ENCODE assay signal across 1 cellular context in the genomic region with DNA sequence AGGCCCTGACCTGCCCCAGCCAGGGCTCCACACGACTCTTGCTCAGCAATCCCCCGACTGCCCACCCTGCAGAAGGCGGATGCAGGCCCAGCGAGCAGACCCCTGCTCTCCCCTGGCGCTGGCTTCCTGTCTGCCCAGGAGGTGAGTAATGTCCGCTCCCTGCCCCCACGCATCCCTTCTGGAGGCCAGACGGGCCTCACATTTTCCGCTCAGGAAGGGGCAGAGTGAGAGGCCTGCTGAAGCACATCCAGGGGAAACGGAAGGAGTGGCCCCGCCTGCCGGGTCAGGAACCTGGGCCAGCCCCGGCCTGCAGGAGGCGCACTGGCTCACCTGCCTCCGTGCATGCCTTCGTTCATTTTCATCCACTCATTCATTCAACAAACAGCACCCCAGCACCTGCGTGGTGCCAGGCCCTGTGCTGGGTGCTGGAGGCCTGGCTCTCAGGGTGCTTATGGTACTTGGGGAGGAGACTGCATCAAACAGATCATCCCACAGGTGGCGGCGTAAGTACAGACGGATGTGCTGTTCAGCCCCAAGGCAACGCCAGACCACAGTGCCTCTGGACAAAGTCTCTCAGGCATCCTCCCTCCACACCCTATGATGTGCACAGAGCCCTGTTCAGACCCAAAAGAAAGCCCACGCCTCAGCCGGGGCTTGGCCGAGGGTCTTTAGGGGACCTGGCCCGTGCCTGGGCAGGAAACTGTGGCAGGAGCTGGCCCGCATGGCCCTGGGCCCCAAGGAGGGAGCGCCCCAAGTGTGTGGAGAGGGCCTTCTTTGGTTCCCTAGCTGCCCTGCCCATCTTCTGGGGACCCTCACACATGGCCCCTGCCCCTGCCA.
TF ChIP-seq lines count a peak whose summit lies in the region.

No MANE protein-coding gene starts in this region.

TF ChIP-seq in HepG2, 621 proteins besides CTCF, POLR2A, EP300 and RAD21 (continued from another document and continues in another):
- TF ChIP-seq, protein P1, sequence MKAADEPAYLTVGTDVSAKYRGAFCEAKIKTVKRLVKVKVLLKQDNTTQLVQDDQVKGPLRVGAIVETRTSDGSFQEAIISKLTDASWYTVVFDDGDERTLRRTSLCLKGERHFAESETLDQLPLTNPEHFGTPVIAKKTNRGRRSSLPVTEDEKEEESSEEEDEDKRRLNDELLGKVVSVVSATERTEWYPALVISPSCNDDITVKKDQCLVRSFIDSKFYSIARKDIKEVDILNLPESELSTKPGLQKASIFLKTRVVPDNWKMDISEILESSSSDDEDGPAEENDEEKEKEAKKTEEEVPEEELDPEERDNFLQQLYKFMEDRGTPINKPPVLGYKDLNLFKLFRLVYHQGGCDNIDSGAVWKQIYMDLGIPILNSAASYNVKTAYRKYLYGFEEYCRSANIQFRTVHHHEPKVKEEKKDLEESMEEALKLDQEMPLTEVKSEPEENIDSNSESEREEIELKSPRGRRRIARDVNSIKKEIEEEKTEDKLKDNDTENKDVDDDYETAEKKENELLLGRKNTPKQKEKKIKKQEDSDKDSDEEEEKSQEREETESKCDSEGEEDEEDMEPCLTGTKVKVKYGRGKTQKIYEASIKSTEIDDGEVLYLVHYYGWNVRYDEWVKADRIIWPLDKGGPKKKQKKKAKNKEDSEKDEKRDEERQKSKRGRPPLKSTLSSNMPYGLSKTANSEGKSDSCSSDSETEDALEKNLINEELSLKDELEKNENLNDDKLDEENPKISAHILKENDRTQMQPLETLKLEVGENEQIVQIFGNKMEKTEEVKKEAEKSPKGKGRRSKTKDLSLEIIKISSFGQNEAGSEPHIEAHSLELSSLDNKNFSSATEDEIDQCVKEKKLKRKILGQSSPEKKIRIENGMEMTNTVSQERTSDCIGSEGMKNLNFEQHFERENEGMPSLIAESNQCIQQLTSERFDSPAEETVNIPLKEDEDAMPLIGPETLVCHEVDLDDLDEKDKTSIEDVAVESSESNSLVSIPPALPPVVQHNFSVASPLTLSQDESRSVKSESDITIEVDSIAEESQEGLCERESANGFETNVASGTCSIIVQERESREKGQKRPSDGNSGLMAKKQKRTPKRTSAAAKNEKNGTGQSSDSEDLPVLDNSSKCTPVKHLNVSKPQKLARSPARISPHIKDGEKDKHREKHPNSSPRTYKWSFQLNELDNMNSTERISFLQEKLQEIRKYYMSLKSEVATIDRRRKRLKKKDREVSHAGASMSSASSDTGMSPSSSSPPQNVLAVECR (CRISPR knock-in tag; IDR thresholded peaks at IDR 0.05; ENCODE audit: borderline replicate concordance), result peak; percentile 57; the same call in 1 of the 2 replicates
- 0 out of 2 replicates have a peak, but pooled peaks have one; percentile 45 for TF ChIP-seq ZNF446 (CRISPR knock-in tag; IDR thresholded peaks at IDR 0.05)
- 0 out of 2 replicates have a peak, but pooled peaks have one; percentile 42 for TF ChIP-seq PRMT3 (CRISPR knock-in tag; IDR thresholded peaks at IDR 0.05; ENCODE audit: borderline replicate concordance, low read depth)
- TF ChIP-seq, protein P2, sequence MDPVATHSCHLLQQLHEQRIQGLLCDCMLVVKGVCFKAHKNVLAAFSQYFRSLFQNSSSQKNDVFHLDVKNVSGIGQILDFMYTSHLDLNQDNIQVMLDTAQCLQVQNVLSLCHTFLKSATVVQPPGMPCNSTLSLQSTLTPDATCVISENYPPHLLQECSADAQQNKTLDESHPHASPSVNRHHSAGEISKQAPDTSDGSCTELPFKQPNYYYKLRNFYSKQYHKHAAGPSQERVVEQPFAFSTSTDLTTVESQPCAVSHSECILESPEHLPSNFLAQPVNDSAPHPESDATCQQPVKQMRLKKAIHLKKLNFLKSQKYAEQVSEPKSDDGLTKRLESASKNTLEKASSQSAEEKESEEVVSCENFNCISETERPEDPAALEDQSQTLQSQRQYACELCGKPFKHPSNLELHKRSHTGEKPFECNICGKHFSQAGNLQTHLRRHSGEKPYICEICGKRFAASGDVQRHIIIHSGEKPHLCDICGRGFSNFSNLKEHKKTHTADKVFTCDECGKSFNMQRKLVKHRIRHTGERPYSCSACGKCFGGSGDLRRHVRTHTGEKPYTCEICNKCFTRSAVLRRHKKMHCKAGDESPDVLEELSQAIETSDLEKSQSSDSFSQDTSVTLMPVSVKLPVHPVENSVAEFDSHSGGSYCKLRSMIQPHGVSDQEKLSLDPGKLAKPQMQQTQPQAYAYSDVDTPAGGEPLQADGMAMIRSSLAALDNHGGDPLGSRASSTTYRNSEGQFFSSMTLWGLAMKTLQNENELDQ (CRISPR knock-in tag; IDR thresholded peaks at IDR 0.05; ENCODE audit: borderline replicate concordance), result no peak
- TF ChIP-seq HDAC2 (CRISPR knock-in tag; IDR thresholded peaks at IDR 0.05), result peak; percentile 55; the same call in 1 of the 2 replicates
- TF ChIP-seq TEAD2 (CRISPR knock-in tag; IDR thresholded peaks at IDR 0.05), result no peak
- 0 out of 2 replicates have a peak, but pooled peaks have one; percentile 57 for TF ChIP-seq ZNF235 (CRISPR knock-in tag; IDR thresholded peaks at IDR 0.05; ENCODE audit: borderline replicate concordance)
- TF ChIP-seq SAP130 (CRISPR knock-in tag; IDR thresholded peaks at IDR 0.05; ENCODE audit: low read depth), result 0 out of 2 replicates have a peak, but pooled peaks have one; percentile 30
- TF ChIP-seq SP4 (CRISPR knock-in tag; IDR thresholded peaks at IDR 0.05), result peak; percentile 51; the same call in 1 of the 2 replicates
- TF ChIP-seq, protein P3, sequence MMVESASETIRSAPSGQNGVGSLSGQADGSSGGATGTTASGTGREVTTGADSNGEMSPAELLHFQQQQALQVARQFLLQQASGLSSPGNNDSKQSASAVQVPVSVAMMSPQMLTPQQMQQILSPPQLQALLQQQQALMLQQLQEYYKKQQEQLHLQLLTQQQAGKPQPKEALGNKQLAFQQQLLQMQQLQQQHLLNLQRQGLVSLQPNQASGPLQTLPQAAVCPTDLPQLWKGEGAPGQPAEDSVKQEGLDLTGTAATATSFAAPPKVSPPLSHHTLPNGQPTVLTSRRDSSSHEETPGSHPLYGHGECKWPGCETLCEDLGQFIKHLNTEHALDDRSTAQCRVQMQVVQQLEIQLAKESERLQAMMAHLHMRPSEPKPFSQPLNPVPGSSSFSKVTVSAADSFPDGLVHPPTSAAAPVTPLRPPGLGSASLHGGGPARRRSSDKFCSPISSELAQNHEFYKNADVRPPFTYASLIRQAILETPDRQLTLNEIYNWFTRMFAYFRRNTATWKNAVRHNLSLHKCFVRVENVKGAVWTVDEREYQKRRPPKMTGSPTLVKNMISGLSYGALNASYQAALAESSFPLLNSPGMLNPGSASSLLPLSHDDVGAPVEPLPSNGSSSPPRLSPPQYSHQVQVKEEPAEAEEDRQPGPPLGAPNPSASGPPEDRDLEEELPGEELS (CRISPR knock-in tag; IDR thresholded peaks at IDR 0.05), result peak; percentile 21; the same call in 1 of the 2 replicates
- TF ChIP-seq, protein P4, sequence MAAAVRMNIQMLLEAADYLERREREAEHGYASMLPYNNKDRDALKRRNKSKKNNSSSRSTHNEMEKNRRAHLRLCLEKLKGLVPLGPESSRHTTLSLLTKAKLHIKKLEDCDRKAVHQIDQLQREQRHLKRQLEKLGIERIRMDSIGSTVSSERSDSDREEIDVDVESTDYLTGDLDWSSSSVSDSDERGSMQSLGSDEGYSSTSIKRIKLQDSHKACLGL (CRISPR knock-in tag; IDR thresholded peaks at IDR 0.05), result peak; percentile 68; the same call in 1 of the 2 replicates
- peak; percentile 76; the same call in 1 of the 2 replicates for TF ChIP-seq BORCS8-MEF2B (CRISPR knock-in tag; IDR thresholded peaks at IDR 0.05)
- 0 out of 2 replicates have a peak, but pooled peaks have one; percentile 19 for TF ChIP-seq ZNF563 (CRISPR knock-in tag; IDR thresholded peaks at IDR 0.05)
- TF ChIP-seq STAG1 (CRISPR knock-in tag; IDR thresholded peaks at IDR 0.05), result peak; percentile 85
- peak; percentile 21; the same call in 1 of the 2 replicates for TF ChIP-seq CCDC6 (CRISPR knock-in tag; IDR thresholded peaks at IDR 0.05)
- TF ChIP-seq, protein P5, sequence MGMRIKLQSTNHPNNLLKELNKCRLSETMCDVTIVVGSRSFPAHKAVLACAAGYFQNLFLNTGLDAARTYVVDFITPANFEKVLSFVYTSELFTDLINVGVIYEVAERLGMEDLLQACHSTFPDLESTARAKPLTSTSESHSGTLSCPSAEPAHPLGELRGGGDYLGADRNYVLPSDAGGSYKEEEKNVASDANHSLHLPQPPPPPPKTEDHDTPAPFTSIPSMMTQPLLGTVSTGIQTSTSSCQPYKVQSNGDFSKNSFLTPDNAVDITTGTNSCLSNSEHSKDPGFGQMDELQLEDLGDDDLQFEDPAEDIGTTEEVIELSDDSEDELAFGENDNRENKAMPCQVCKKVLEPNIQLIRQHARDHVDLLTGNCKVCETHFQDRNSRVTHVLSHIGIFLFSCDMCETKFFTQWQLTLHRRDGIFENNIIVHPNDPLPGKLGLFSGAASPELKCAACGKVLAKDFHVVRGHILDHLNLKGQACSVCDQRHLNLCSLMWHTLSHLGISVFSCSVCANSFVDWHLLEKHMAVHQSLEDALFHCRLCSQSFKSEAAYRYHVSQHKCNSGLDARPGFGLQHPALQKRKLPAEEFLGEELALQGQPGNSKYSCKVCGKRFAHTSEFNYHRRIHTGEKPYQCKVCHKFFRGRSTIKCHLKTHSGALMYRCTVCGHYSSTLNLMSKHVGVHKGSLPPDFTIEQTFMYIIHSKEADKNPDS (CRISPR knock-in tag; IDR thresholded peaks at IDR 0.05), result 0 out of 2 replicates have a peak, but pooled peaks have one; percentile 43
- 0 out of 2 replicates have a peak, but pooled peaks have one; percentile 33 for TF ChIP-seq ZNF331 (CRISPR knock-in tag; IDR thresholded peaks at IDR 0.05)
- peak; percentile 55; the same call in 1 of the 2 replicates for TF ChIP-seq HOXA3 (CRISPR knock-in tag; IDR thresholded peaks at IDR 0.05)
- TF ChIP-seq POLR2AphosphoS5 (IDR thresholded peaks at IDR 0.05; ENCODE audit: low read depth, low read length), result peak; percentile 8; the same call in 1 of the 2 replicates
- TF ChIP-seq SALL1 (CRISPR knock-in tag; IDR thresholded peaks at IDR 0.05), result no peak
- peak; percentile 44; the same call in 1 of the 2 replicates for TF ChIP-seq RBFOX2 (IDR thresholded peaks at IDR 0.05; ENCODE audit: low read depth, low read length)
- TF ChIP-seq ZNF546 (CRISPR knock-in tag; conservative IDR thresholded peaks at IDR 0.05), result no peak
- TF ChIP-seq, protein P6, sequence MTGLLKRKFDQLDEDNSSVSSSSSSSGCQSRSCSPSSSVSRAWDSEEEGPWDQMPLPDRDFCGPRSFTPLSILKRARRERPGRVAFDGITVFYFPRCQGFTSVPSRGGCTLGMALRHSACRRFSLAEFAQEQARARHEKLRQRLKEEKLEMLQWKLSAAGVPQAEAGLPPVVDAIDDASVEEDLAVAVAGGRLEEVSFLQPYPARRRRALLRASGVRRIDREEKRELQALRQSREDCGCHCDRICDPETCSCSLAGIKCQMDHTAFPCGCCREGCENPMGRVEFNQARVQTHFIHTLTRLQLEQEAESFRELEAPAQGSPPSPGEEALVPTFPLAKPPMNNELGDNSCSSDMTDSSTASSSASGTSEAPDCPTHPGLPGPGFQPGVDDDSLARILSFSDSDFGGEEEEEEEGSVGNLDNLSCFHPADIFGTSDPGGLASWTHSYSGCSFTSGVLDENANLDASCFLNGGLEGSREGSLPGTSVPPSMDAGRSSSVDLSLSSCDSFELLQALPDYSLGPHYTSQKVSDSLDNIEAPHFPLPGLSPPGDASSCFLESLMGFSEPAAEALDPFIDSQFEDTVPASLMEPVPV (CRISPR knock-in tag; IDR thresholded peaks at IDR 0.05), result peak; percentile 66; the same call in 1 of the 2 replicates
- TF ChIP-seq ZC3H13 (CRISPR knock-in tag; IDR thresholded peaks at IDR 0.05), result 0 out of 2 replicates have a peak, but pooled peaks have one; percentile 56
- TF ChIP-seq HOXA9 (CRISPR knock-in tag; IDR thresholded peaks at IDR 0.05; ENCODE audit: borderline replicate concordance), result no peak
- 0 out of 2 replicates have a peak, but pooled peaks have one; percentile 50 for TF ChIP-seq STAT5B (CRISPR knock-in tag; IDR thresholded peaks at IDR 0.05)
- TF ChIP-seq, protein P7, sequence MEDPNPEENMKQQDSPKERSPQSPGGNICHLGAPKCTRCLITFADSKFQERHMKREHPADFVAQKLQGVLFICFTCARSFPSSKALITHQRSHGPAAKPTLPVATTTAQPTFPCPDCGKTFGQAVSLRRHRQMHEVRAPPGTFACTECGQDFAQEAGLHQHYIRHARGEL (CRISPR knock-in tag; IDR thresholded peaks at IDR 0.05), result peak; percentile 43; the same call in 1 of the 2 replicates
- peak; percentile 32; the same call in 1 of the 2 replicates for TF ChIP-seq HIVEP1 (CRISPR knock-in tag; IDR thresholded peaks at IDR 0.05)
- 0 out of 2 replicates have a peak, but pooled peaks have one; percentile 51 for TF ChIP-seq CBFB (CRISPR knock-in tag; IDR thresholded peaks at IDR 0.05)
- TF ChIP-seq SOX6 (IDR thresholded peaks at IDR 0.05), result no peak
- TF ChIP-seq SOX6 (CRISPR knock-in tag; IDR thresholded peaks at IDR 0.05), result peak; percentile 37; the same call in 1 of the 2 replicates
- 0 out of 2 replicates have a peak, but pooled peaks have one; percentile 45 for TF ChIP-seq ZNF143 (CRISPR knock-in tag; IDR thresholded peaks at IDR 0.05)
- peak; percentile 90; the same call in 1 of the 2 replicates for TF ChIP-seq GTF3A (CRISPR knock-in tag; conservative IDR thresholded peaks at IDR 0.05)
- 0 out of 2 replicates have a peak, but pooled peaks have one; percentile 60 for TF ChIP-seq MYC (CRISPR knock-in tag; IDR thresholded peaks at IDR 0.05; ENCODE audit: borderline replicate concordance)
- peak; percentile 59; the same call in 1 of the 2 replicates for TF ChIP-seq ZNF180 (CRISPR knock-in tag; IDR thresholded peaks at IDR 0.05; ENCODE audit: borderline replicate concordance, low read depth)
- TF ChIP-seq ZMYM3 (CRISPR knock-in tag; IDR thresholded peaks at IDR 0.05), result peak; percentile 54
- TF ChIP-seq KDM5B (CRISPR knock-in tag; IDR thresholded peaks at IDR 0.05; ENCODE audit: borderline replicate concordance), result peak; percentile 74
- TF ChIP-seq BRD4 (CRISPR knock-in tag; IDR thresholded peaks at IDR 0.05), result peak; percentile 64
- no peak for TF ChIP-seq SRSF9 (IDR thresholded peaks at IDR 0.05; ENCODE audit: borderline replicate concordance, insufficient read depth, low read depth, low read length, poor library complexity, severe bottlenecking)
- no peak for TF ChIP-seq MED13 (CRISPR knock-in tag; IDR thresholded peaks at IDR 0.05)
- TF ChIP-seq, protein P8, sequence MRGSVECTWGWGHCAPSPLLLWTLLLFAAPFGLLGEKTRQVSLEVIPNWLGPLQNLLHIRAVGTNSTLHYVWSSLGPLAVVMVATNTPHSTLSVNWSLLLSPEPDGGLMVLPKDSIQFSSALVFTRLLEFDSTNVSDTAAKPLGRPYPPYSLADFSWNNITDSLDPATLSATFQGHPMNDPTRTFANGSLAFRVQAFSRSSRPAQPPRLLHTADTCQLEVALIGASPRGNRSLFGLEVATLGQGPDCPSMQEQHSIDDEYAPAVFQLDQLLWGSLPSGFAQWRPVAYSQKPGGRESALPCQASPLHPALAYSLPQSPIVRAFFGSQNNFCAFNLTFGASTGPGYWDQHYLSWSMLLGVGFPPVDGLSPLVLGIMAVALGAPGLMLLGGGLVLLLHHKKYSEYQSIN (CRISPR knock-in tag; IDR thresholded peaks at IDR 0.05; ENCODE audit: borderline replicate concordance), result no peak
- peak; percentile 11; the same call in 1 of the 2 replicates for TF ChIP-seq ZNF547 (CRISPR knock-in tag; IDR thresholded peaks at IDR 0.05)
- peak; percentile 92 for TF ChIP-seq AGO2 (optimal IDR thresholded peaks at IDR 0.05; ENCODE audit: low read depth, low read length)
